9 cellular contexts compared by ENCODE assay signal in genomic region chr4:2417196-2417764, GRCh38. TPM values are rescaled to one million over a fixed set of nuclear protein-coding genes. Genes with fewer than 3 reads are reported as not detected.
DNase-seq lines count a peak whose midpoint lies in the region; ATAC-seq, FAIRE-seq and TF ChIP-seq lines count a peak whose summit lies in the region.
"Had no signal": no experiment of that assay in that cellular context is flagged by ENCODE, and none has a peak within 500 bp of the region (broad histone marks: within the 10 kb centered on the region; RNA-seq: fewer than 3 reads in every experiment).

No MANE protein-coding gene starts in this region.

- TF ChIP-seq CTCF in AG04449 (IDR thresholded peaks at IDR 0.05; ENCODE audit: insufficient read depth, low read length, missing control alignments) = no peak
- TF ChIP-seq CTCF in breast epithelium (IDR thresholded peaks at IDR 0.05) = no peak

- ATAC-seq in GM18519 (IDR thresholded peaks at IDR 0.05; ENCODE audit: low FRiP score, unreplicated experiment) = no peak

- CTCF ChIA-PET in AG04449 (lab: Yijun Ruan, JAX) = no interaction called here

- peak overlapping the region; percentile 70 to 88 for H3K9ac ChIP-seq in mucosa of rectum (ENCODE audit: low read depth in 1 of 2, low read length in 2 of 2)

- no peak for FAIRE-seq in HTR-8/SVneo (lab: Jason Lieb, UNC)
- FAIRE-seq: colon had no signal

- no peak for DNase-seq in AG04449 (ENCODE audit: low read depth, low spot score)
- DNase-seq in HuH-7 (ENCODE audit: low spot score) = peak; percentile 32
- DNase-seq in breast epithelium (ENCODE audit: low spot score in 2 of 2) = no peak
- no peak for DNase-seq in HTR-8/SVneo (ENCODE audit: insufficient read length, low spot score)
- DNase-seq in 8988T = no peak
- DNase-seq in NCI-H345 treated with DMSO at 0.1 percent for 48 hours (lab: John Stamatoyannopoulos, UW; ENCODE audit: unreplicated experiment) = no peak

- H3K27me3 ChIP-seq in breast epithelium = peaks cover 0 to 45% of the 10 kb centered on the region in 2 donors
- peaks cover 6 to 21% of the 10 kb centered on the region in 2 donors for H3K27me3 ChIP-seq in mucosa of rectum (ENCODE audit: control insufficient read depth in 2 of 2, insufficient read depth in 2 of 2, low read length in 2 of 2)

- no peaks in the 10 kb centered on the region for H3K9me3 ChIP-seq in breast epithelium
- H3K9me3 ChIP-seq in mucosa of rectum (ENCODE audit: control insufficient read depth in 2 of 2, low read length in 2 of 2) = no peaks in the 10 kb centered on the region

- H3K4me3 ChIP-seq in AG04449 (ENCODE audit: low read depth, low read length) (peak overlapping the region; percentile 63), breast epithelium (peak overlapping the region; percentile 52 to 90 (median 67)), mucosa of rectum (ENCODE audit: low read length in 2 of 2) (peak overlapping the region; percentile 63 to 79)

- no peaks in the 10 kb centered on the region for H3K36me3 ChIP-seq in breast epithelium
- H3K36me3 ChIP-seq in mucosa of rectum (ENCODE audit: control insufficient read depth in 2 of 2, insufficient read depth in 2 of 2, low read length in 2 of 2) = no peaks in the 10 kb centered on the region

- intact Hi-C loops in breast epithelium (cut with DNase I; ENCODE audit: low total_unique reads) = loop anchor here (10.0 kb wide), 1 partner anchor 162 kb away; no protein-coding TSS in a partner anchor

- TF ChIP-seq POLR2A in breast epithelium (IDR thresholded peaks at IDR 0.05) = no peak

- POLR2A ChIA-PET in AG04449 (lab: Yijun Ruan, JAX) = no interaction called here

- H3K4me1 ChIP-seq in breast epithelium = peaks cover 0 to 4% of the 10 kb centered on the region in 2 donors
- peaks cover 40 to 45% of the 10 kb centered on the region in 2 donors for H3K4me1 ChIP-seq in mucosa of rectum (ENCODE audit: control insufficient read depth in 2 of 2, insufficient read depth in 2 of 2, low read length in 2 of 2)

- peak overlapping the region in 1 of 2 donors; percentile 28 for H3K27ac ChIP-seq in breast epithelium
- H3K27ac ChIP-seq in mucosa of rectum (ENCODE audit: low read depth in 2 of 2, low read length in 2 of 2) = peak overlapping the region; percentile 72 to 87

RNA-seq across cellular contexts. Expression of gene ZFYVE28, which starts 1.2 kb away (rescaled TPM):
- 10 to 100 TPM; 12.3 to 14.1 (median 13.9) TPM for total RNA-seq in breast epithelium

RNA-seq across cellular contexts. Expression of gene CFAP99, which starts 1.5 kb away (rescaled TPM):
- 1 to 10 TPM in 1 of 3 donors, under 1 TPM in 1, not detected in 1; 0.15 to 2.0 TPM for total RNA-seq in breast epithelium

RNA-seq across cellular contexts. Expression of gene RNF4, which starts 51.6 kb away (rescaled TPM):
- total RNA-seq in breast epithelium = 10 to 100 TPM; 35.7 to 52.7 (median 40.8) TPM
